Comparison of ENCODE assay signal across 29 cellular contexts in genomic region chr16:57208926-57209325, GRCh38.
"Had no signal": no experiment of that assay in that cellular context is flagged by ENCODE, and none has a peak within 500 bp of the region (broad histone marks: within the 10 kb centered on the region; RNA-seq: fewer than 3 reads in every experiment).

No MANE protein-coding gene starts in this region.

- H3K27me3 Mint-ChIP-seq: T-cell had no signal

- H3K9me3 Mint-ChIP-seq: T-cell had no signal

- H3K27me3 ChIP-seq: SJCRH30 had no signal

- ATAC-seq: Panc1, Right ventricle myocardium inferior, SK-N-SH treated with all-trans-retinoic acid at 6 μM for 48 hours, T-cell had no signal

- H3K4me1 ChIP-seq: SJCRH30 had no signal

- H3K4me2 ChIP-seq: PC-9 had no signal

- DNase-seq: Kasumi-1, MM.1S, MV-4-11, NCI-H1092, NCI-H1105, NCI-H1417 treated with DMSO at 0.1 percent for 48 hours, NCI-H1436 treated with DMSO at 0.1 percent for 48 hours, NCI-H1694 treated with DMSO at 0.1 percent for 48 hours, NCI-H187 treated with DMSO at 0.1 percent for 48 hours, NCI-H2029, NCI-H2081, NCI-H2171 treated with DMSO at 0.1 percent for 48 hours, NCI-H2227 treated with DMSO at 0.1 percent for 48 hours, NCI-H345, NCI-H446, NCI-H510A treated with DMSO at 0.1 percent for 48 hours, NCI-H524 treated with DMSO at 0.1 percent for 48 hours, NCI-H526 treated with DMSO at 0.1 percent for 48 hours, NCI-H774, PC-9, SHP77, SIG-M5, SJCRH30, T-cell had no signal

- H3K4me3 Mint-ChIP-seq: T-cell had no signal

- H3K27ac ChIP-seq: PC-9, RWPE1, SJCRH30, SK-N-MC had no signal

- H3K4me3 ChIP-seq: PC-9, SJCRH30, SK-N-MC had no signal

- H2AFZ ChIP-seq: PC-9 had no signal

- H3K27ac Mint-ChIP-seq: T-cell had no signal
